19 cellular contexts compared by ENCODE assay signal in the genomic region with DNA sequence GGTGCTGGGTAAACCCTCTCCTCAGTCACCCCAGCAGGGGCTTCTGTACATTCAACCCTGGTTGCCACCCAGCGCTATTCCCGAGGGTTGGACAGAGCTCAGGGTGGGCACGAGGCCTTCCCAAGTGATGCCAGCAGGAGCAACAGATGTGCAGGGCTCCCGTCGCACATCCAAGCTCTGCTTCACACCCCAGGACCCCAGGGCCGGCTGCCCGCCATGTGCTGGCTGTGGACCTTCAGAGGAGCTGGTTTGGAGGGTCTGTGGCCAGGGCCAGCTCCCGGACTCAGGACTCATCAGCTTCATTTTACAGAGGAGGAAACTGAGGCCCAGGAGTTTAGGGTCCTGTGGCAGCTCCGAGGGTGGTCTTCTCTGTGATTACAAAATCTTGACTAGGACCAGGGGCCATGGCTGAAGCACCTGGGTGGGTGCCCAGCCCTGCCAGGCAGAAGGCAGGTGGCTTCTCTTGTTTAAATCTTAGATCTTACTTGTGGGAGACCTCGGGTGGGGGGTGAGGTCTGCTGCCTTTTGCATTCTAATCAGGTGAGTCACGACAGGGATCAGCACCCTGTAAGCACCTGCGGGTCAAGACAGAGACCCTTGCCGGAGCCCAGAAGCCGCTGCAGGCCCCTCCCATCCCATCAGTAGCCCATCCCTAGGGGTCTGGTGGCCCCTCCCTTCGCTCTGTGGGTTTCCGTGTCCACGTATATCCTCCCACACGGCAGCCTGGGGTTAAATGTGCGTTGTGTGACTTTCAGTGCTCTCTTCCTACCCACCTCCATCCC. TPM values are rescaled to one million over a fixed set of nuclear protein-coding genes. Genes with fewer than 3 reads are reported as not detected.
A peak's percentile ranks its signal among the peaks of the same experiment; 100 is the strongest.
DNase-seq lines count a peak whose midpoint lies in the region; ATAC-seq and TF ChIP-seq lines count a peak whose summit lies in the region.
"Had no signal": no experiment of that assay in that cellular context is flagged by ENCODE, and none has a peak within 500 bp of the region (broad histone marks: within the 10 kb centered on the region; RNA-seq: fewer than 3 reads in every experiment).

No MANE protein-coding gene starts in this region.

- intact Hi-C loops in CD4-positive, alpha-beta T cell (cut with DNase I, micrococcal nuclease) = no loop called here
- intact Hi-C loops in PC-3 (cut with micrococcal nuclease) = loop anchor here (2.0 to 5.0 kb wide), 2 partner anchors 47 to 202 kb away; no protein-coding TSS in a partner anchor

- CTCF ChIA-PET in CD4-positive, alpha-beta T cell (lab: Charles Lee) = no interaction called here
- CTCF ChIA-PET in PC-3 (lab: Charles Lee) = no interaction called here

- no peak for TF ChIP-seq CTCF in CD4-positive, alpha-beta T cell (IDR thresholded peaks at IDR 0.05)
- TF ChIP-seq CTCF in PC-3 (conservative IDR thresholded peaks at IDR 0.05; ENCODE audit: low read depth, low read length) (no peak), endodermal cell (conservative IDR thresholded peaks at IDR 0.05) (no peak), progenitor cell of endocrine pancreas (IDR thresholded peaks at IDR 0.05; ENCODE audit: unreplicated experiment) (no peak)

- POLR2A ChIA-PET in CD4-positive, alpha-beta T cell (lab: Charles Lee) = no interaction called here
- POLR2A ChIA-PET in PC-3 (lab: Charles Lee; ENCODE audit: unreplicated experiment) = no interaction called here

- H3K9me3 ChIP-seq in CD4-positive, alpha-beta T cell (ENCODE audit: control insufficient read depth, low read length) = no peaks in the 10 kb centered on the region
- H3K9me3 ChIP-seq in PC-3 (ENCODE audit: low read length) (no peaks in the 10 kb centered on the region), endodermal cell (ENCODE audit: control insufficient read depth, low read length) (no peaks in the 10 kb centered on the region), T-helper 17 cell (ENCODE audit: control insufficient read depth, low read length, poor library complexity, severe bottlenecking) (no peaks in the 10 kb centered on the region)
- H3K9me3 ChIP-seq: Caco-2 had no signal

- peaks cover 15% of the 10 kb centered on the region for H3K4me1 Mint-ChIP-seq in CD4-positive, alpha-beta T cell (ENCODE audit: low read depth)
- peaks cover 6% of the 10 kb centered on the region for H3K4me1 Mint-ChIP-seq in endodermal cell
- H3K4me1 Mint-ChIP-seq in progenitor cell of endocrine pancreas (ENCODE audit: low read depth) = peaks cover 10% of the 10 kb centered on the region
- H3K4me1 Mint-ChIP-seq in T-helper 17 cell = peaks cover 9% of the 10 kb centered on the region

- peaks cover 28% of the 10 kb centered on the region for H3K79me2 ChIP-seq in PC-3 (ENCODE audit: low read length)

- H3K9me2 ChIP-seq in PC-3 (replicated peaks; ENCODE audit: low read length) = no peaks in the 10 kb centered on the region

- H3K27ac Mint-ChIP-seq in CD4-positive, alpha-beta T cell = no peak overlapping the region
- H3K27ac Mint-ChIP-seq in endodermal cell (no peak overlapping the region), progenitor cell of endocrine pancreas (no peak overlapping the region), T-helper 17 cell (no peak overlapping the region)

- peaks cover 20% of the 10 kb centered on the region for H4K20me1 ChIP-seq in PC-3 (ENCODE audit: low read length)

- no peak overlapping the region for H3K4me3 ChIP-seq in PC-3 (ENCODE audit: low read length)
- H3K4me3 ChIP-seq in endodermal cell (ENCODE audit: low read length) = no peak overlapping the region

- H3K27ac ChIP-seq in CD4-positive, alpha-beta T cell (ENCODE audit: low read depth, low read length) = no peak overlapping the region
- H3K27ac ChIP-seq in PC-3 (ENCODE audit: low read length) (peak overlapping the region; percentile 86; the same call in 1 of the 2 replicates), endodermal cell (ENCODE audit: low read depth, low read length) (no peak overlapping the region)
- H3K27ac ChIP-seq: HL-60 had no signal

- no peaks in the 10 kb centered on the region for H3K27me3 Mint-ChIP-seq in CD4-positive, alpha-beta T cell
- H3K27me3 Mint-ChIP-seq in endodermal cell (ENCODE audit: insufficient read depth) (no peaks in the 10 kb centered on the region), progenitor cell of endocrine pancreas (peaks cover 20% of the 10 kb centered on the region), T-helper 17 cell (no peaks in the 10 kb centered on the region)

- H3K36me3 ChIP-seq in PC-3 (ENCODE audit: low read depth, low read length) (no peaks in the 10 kb centered on the region), endodermal cell (ENCODE audit: control insufficient read depth, insufficient read depth, low read length) (no peaks in the 10 kb centered on the region)

- H2AFZ ChIP-seq in PC-3 (ENCODE audit: low read length) = no peak overlapping the region

- peak overlapping the region; percentile 84 for H3K4me3 Mint-ChIP-seq in CD4-positive, alpha-beta T cell
- H3K4me3 Mint-ChIP-seq in endodermal cell (peak overlapping the region; percentile 72), progenitor cell of endocrine pancreas (ENCODE audit: low read depth) (peak overlapping the region; percentile 44), T-helper 17 cell (no peak overlapping the region)

- H3K27me3 ChIP-seq in CD4-positive, alpha-beta T cell (ENCODE audit: control insufficient read depth, insufficient read depth, low read length) = no peaks in the 10 kb centered on the region
- H3K27me3 ChIP-seq in PC-3 (ENCODE audit: low read length) = no peaks in the 10 kb centered on the region
- H3K27me3 ChIP-seq in endodermal cell (ENCODE audit: control insufficient read depth, insufficient read depth, low read length, poor library complexity, severe bottlenecking) = no peaks in the 10 kb centered on the region

- no peak overlapping the region for H3K4me2 ChIP-seq in PC-3 (ENCODE audit: low read length)

- H3K4me1 ChIP-seq in PC-3 (ENCODE audit: insufficient read depth, low read length) (peaks cover 46% of the 10 kb centered on the region), endodermal cell (ENCODE audit: control insufficient read depth, insufficient read depth, low read length) (peaks cover 5% of the 10 kb centered on the region)

- 81 to 89% methylated on average over 14 to 19 of the region's 19 CpGs for WGBS in endodermal cell (ENCODE audit: insufficient coverage in 1 of 2, insufficient read length in 1 of 2), 2 experiments

- H3F3A ChIP-seq in PC-3 (ENCODE audit: low read length, unreplicated experiment) = no peaks in the 10 kb centered on the region

- H3K9me3 Mint-ChIP-seq in CD4-positive, alpha-beta T cell = no peaks in the 10 kb centered on the region
- H3K9me3 Mint-ChIP-seq in endodermal cell (no peaks in the 10 kb centered on the region), progenitor cell of endocrine pancreas (ENCODE audit: low read depth) (no peaks in the 10 kb centered on the region)

- no peak for DNase-seq in CD4-positive, alpha-beta T cell
- DNase-seq in PC-3 (no peak), endodermal cell (no peak), progenitor cell of endocrine pancreas (ENCODE audit: low spot score, unreplicated experiment) (no peak), T-helper 17 cell (no peak)
- no peak for DNase-seq in stimulated activated CD4-positive, alpha-beta T cell treated with anti-CD3 and anti-CD28 coated beads, Interleukin-2, amount 100 ng/mL, for 24 hours
- no peak for DNase-seq in stimulated activated CD4-positive, alpha-beta T cell treated with anti-CD3 and anti-CD28 coated beads, Interleukin-15, amount 100 ng/mL, for 24 hours
- DNase-seq: C1 segment of cervical spinal cord, Caco-2, DMS53, KBM-7, NCI-H1092, NCI-H2107, NCI-H345 had no signal

- H3K9ac ChIP-seq in PC-3 (ENCODE audit: low read length) = peak overlapping the region; percentile 50; the same call in 1 of the 2 replicates
- no peak overlapping the region for H3K9ac ChIP-seq in endodermal cell (ENCODE audit: extremely low read depth, low read length, poor library complexity, severe bottlenecking)

- no peak for ATAC-seq in CD4-positive, alpha-beta T cell (ENCODE audit: poor library complexity)
- ATAC-seq in PC-3 (no peak), T-helper 17 cell (no peak), HG02852 (IDR thresholded peaks at IDR 0.05; ENCODE audit: unreplicated experiment) (no peak)
- ATAC-seq: HCT116, Right ventricle myocardium inferior, SK-N-SH treated with all-trans-retinoic acid at 6 μM for 48 hours had no signal

- H3K36me3 Mint-ChIP-seq in CD4-positive, alpha-beta T cell (ENCODE audit: low read depth) = peaks cover 3% of the 10 kb centered on the region
- H3K36me3 Mint-ChIP-seq in endodermal cell (ENCODE audit: low read depth) (no peaks in the 10 kb centered on the region), progenitor cell of endocrine pancreas (ENCODE audit: insufficient read depth) (peaks cover 1% of the 10 kb centered on the region), T-helper 17 cell (ENCODE audit: low read depth) (no peaks in the 10 kb centered on the region)

- no TSS peak for BruUV-seq in PC-3 (replicated peaks; lab: Mats Ljungman, UMichigan)

RNA-seq across cellular contexts. Expression of a gene that starts 2.1 kb away (rescaled TPM):
- 10 to 100 TPM; 47.9 to 51.7 TPM for total RNA-seq in CD4-positive, alpha-beta T cell
- total RNA-seq in PC-3 (2014; rRNA removed) = 48.2 and 58.3 TPM in 2 replicates
- 10 to 100 TPM; 58.9 to 61.6 TPM for total RNA-seq in endodermal cell
- polyA plus RNA-seq in endodermal cell (2013, experiment 1 of 2) = 45.1 TPM
- 40.0 TPM for polyA plus RNA-seq in endodermal cell (2013, experiment 2 of 2)
- 76.3 and 80.8 TPM in 2 replicates for total RNA-seq in progenitor cell of endocrine pancreas
- total RNA-seq in T-helper 17 cell = 10 to 100 TPM; 36.6 to 88.0 TPM
